ENCODE assay signal across 16 cellular contexts in the genomic region with DNA sequence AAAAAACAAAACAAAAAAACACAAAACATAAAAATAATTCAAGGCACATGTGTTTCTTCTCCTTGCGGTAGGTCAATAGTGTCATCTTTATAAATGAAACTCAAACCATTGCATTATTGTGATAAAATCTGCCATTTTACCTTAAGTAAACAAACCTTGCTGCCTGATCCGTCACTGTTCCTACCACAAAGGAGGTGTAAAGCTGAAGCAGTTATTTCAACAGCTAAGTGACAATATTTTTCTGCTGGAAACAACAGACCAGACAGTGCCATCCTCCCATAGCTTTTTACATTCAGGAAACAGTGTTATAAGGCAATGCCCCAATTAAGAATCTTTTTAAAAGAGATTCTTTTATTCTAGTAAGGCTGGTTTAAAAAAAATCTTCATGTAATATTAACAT.
DNase-seq lines count a peak whose midpoint lies in the region; ATAC-seq and TF ChIP-seq lines count a peak whose summit lies in the region.
"Had no signal": no experiment of that assay in that cellular context is flagged by ENCODE, and none has a peak within 500 bp of the region (broad histone marks: within the 10 kb centered on the region; RNA-seq: fewer than 3 reads in every experiment).

No MANE protein-coding gene starts in this region.

- no peaks in the 10 kb centered on the region for H3K36me3 Mint-ChIP-seq in CD8-positive, alpha-beta T cell
- H3K36me3 Mint-ChIP-seq in CD8-positive, alpha-beta memory T cell: no peaks in the 10 kb centered on the region
- H3K36me3 Mint-ChIP-seq in effector memory CD8-positive, alpha-beta T cell (ENCODE audit: insufficient read depth): no peaks in the 10 kb centered on the region
- H3K36me3 Mint-ChIP-seq: CD4-positive, alpha-beta memory T cell had no signal

- no peaks in the 10 kb centered on the region for H3K9me3 Mint-ChIP-seq in CD8-positive, alpha-beta T cell
- peaks cover 0 to 2% (median 0%) of the 10 kb centered on the region in 5 donors for H3K9me3 Mint-ChIP-seq in CD8-positive, alpha-beta memory T cell
- no peaks in the 10 kb centered on the region for H3K9me3 Mint-ChIP-seq in effector memory CD8-positive, alpha-beta T cell
- H3K9me3 Mint-ChIP-seq: GM23338 had no signal

- H3K36me3 ChIP-seq in CD8-positive, alpha-beta T cell (ENCODE audit: insufficient read depth, low read length): no peaks in the 10 kb centered on the region
- no peaks in the 10 kb centered on the region for H3K36me3 ChIP-seq in CD8-positive, alpha-beta memory T cell (ENCODE audit: insufficient read depth, low read length)

- H3K27ac ChIP-seq in CD8-positive, alpha-beta T cell (ENCODE audit: low read depth, low read length): no peak overlapping the region
- no peak overlapping the region for H3K27ac ChIP-seq in CD8-positive, alpha-beta memory T cell (ENCODE audit: low read depth, low read length)

- no peak for DNase-seq in CD8-positive, alpha-beta T cell
- DNase-seq in CD8-positive, alpha-beta memory T cell: peak in 1 of 5 donors; percentile 14
- no peak for DNase-seq in effector memory CD8-positive, alpha-beta T cell
- DNase-seq in NCI-H510A treated with DMSO at 0.1 percent for 48 hours (lab: John Stamatoyannopoulos, UW): no peak
- DNase-seq in hypothalamus (lab: John Stamatoyannopoulos, UW): no peak
- DNase-seq: C1 segment of cervical spinal cord; CD4-positive, alpha-beta memory T cell; DMS 273 treated with DMSO at 0.1 percent for 48 hours; DMS79; EL; GDM1; H9 had no signal

- no peaks in the 10 kb centered on the region for H3K9me3 ChIP-seq in CD8-positive, alpha-beta T cell (ENCODE audit: low read length)
- H3K9me3 ChIP-seq in CD8-positive, alpha-beta memory T cell (ENCODE audit: low read length): no peaks in the 10 kb centered on the region

- peak; percentile 23 for ATAC-seq in CD8-positive, alpha-beta T cell
- peak; percentile 80 for ATAC-seq in effector memory CD8-positive, alpha-beta T cell (replicated peaks)
- ATAC-seq in GM18873 (IDR thresholded peaks at IDR 0.05; ENCODE audit: low FRiP score, unreplicated experiment): no peak
- ATAC-seq: GM12878, GM23338, HCT116 had no signal

- no peak overlapping the region for H3K4me3 Mint-ChIP-seq in CD8-positive, alpha-beta T cell
- peak overlapping the region in 1 of 7 donors; percentile 2 for H3K4me3 Mint-ChIP-seq in CD8-positive, alpha-beta memory T cell
- H3K4me3 Mint-ChIP-seq in effector memory CD8-positive, alpha-beta T cell: peak overlapping the region in 1 of 2 donors; percentile 52
- H3K4me3 Mint-ChIP-seq: CD4-positive, alpha-beta memory T cell; GM23338; H9 had no signal

- no peak overlapping the region for H3K27ac Mint-ChIP-seq in CD8-positive, alpha-beta T cell
- H3K27ac Mint-ChIP-seq in CD8-positive, alpha-beta memory T cell: peak overlapping the region in 7 of 8 donors; percentile 32 to 84 (median 43)
- peak overlapping the region; percentile 20 to 82 for H3K27ac Mint-ChIP-seq in effector memory CD8-positive, alpha-beta T cell
- H3K27ac Mint-ChIP-seq: GM23338, H9 had no signal

- TF ChIP-seq CTCF in CD8-positive, alpha-beta T cell (IDR thresholded peaks at IDR 0.05): no peak

- peaks cover 25% of the 10 kb centered on the region for H3K4me1 Mint-ChIP-seq in CD8-positive, alpha-beta T cell (ENCODE audit: low read depth)
- H3K4me1 Mint-ChIP-seq in CD8-positive, alpha-beta memory T cell: peaks cover 33 to 53% (median 45%) of the 10 kb centered on the region in 3 donors
- peaks cover 10 to 28% of the 10 kb centered on the region in 2 donors for H3K4me1 Mint-ChIP-seq in effector memory CD8-positive, alpha-beta T cell (ENCODE audit: low read depth in 2 of 2)
- H3K4me1 Mint-ChIP-seq: GM23338 had no signal

- no peak overlapping the region for H3K4me3 ChIP-seq in CD8-positive, alpha-beta T cell (ENCODE audit: low read depth, low read length)
- no peak overlapping the region for H3K4me3 ChIP-seq in CD8-positive, alpha-beta memory T cell (ENCODE audit: low read length)
- H3K4me3 ChIP-seq: GM12878, GM23338 had no signal

- H3K27me3 ChIP-seq in CD8-positive, alpha-beta T cell (ENCODE audit: insufficient read depth, low read length): no peaks in the 10 kb centered on the region
- no peaks in the 10 kb centered on the region for H3K27me3 ChIP-seq in CD8-positive, alpha-beta memory T cell (ENCODE audit: insufficient read depth, low read length, poor library complexity, severe bottlenecking)

- POLR2A ChIA-PET in CD8-positive, alpha-beta T cell (lab: Charles Lee): no interaction called here
- POLR2A ChIA-PET in CD8-positive, alpha-beta memory T cell (lab: Charles Lee): no interaction called here

- intact Hi-C loops in CD8-positive, alpha-beta T cell (cut with DNase I, micrococcal nuclease): no loop called here

- no peaks in the 10 kb centered on the region for H3K27me3 Mint-ChIP-seq in CD8-positive, alpha-beta T cell (ENCODE audit: low read depth)
- H3K27me3 Mint-ChIP-seq in CD8-positive, alpha-beta memory T cell: no peaks in the 10 kb centered on the region
- no peaks in the 10 kb centered on the region for H3K27me3 Mint-ChIP-seq in effector memory CD8-positive, alpha-beta T cell
- H3K27me3 Mint-ChIP-seq: CD4-positive, alpha-beta memory T cell had no signal

- CTCF ChIA-PET in CD8-positive, alpha-beta T cell (lab: Charles Lee): no interaction called here
- CTCF ChIA-PET in CD8-positive, alpha-beta memory T cell (lab: Charles Lee): no interaction called here

- no peaks in the 10 kb centered on the region for H3K4me1 ChIP-seq in CD8-positive, alpha-beta T cell (ENCODE audit: insufficient read depth, low read length)
- H3K4me1 ChIP-seq in CD8-positive, alpha-beta memory T cell (ENCODE audit: insufficient read depth, low read length): no peaks in the 10 kb centered on the region
